In the genomic region with DNA sequence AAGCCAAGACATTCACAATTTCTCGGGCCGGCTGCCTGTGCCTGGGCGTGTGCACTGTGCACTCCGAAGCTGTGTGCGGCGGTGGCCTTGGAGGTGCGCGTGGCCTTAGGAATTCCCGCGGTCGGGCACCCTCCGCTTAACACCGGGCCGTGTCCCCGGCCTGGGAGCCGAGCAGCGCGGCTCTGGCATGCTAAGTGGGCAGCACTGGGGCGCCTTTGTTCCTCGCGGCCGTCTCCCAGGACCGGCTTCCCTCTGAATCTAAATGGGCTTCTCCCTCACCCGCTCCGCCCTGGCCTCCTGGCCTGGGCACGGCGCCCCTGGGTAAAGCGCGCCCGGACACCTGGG, we compare ENCODE assay signal across 8 cellular contexts. TPM values are rescaled to one million over a fixed set of nuclear protein-coding genes. Genes with fewer than 3 reads are reported as not detected.
DNase-seq lines count a peak whose midpoint lies in the region; ATAC-seq and TF ChIP-seq lines count a peak whose summit lies in the region.

No MANE protein-coding gene starts in this region.

- POLR2A ChIA-PET in CD8-positive, alpha-beta memory T cell (lab: Charles Lee): no interaction called here

- peaks cover 0 to 11% of the 10 kb centered on the region in 2 donors for H3K4me1 ChIP-seq in left lung
- no peaks in the 10 kb centered on the region for H3K4me1 ChIP-seq in upper lobe of right lung
- H3K4me1 ChIP-seq in CD8-positive, alpha-beta memory T cell (ENCODE audit: insufficient read depth, low read length): no peaks in the 10 kb centered on the region

- H3K27me3 Mint-ChIP-seq in chondrocyte (ENCODE audit: low read depth): no peaks in the 10 kb centered on the region
- H3K27me3 Mint-ChIP-seq in CD8-positive, alpha-beta memory T cell: peaks cover 30 to 74% of the 10 kb centered on the region in 2 donors

- H3K27ac ChIP-seq in left lung: no peak overlapping the region
- no peak overlapping the region for H3K27ac ChIP-seq in upper lobe of right lung
- no peak overlapping the region for H3K27ac ChIP-seq in CD8-positive, alpha-beta memory T cell (ENCODE audit: low read depth, low read length)

- peak overlapping the region; percentile 55 for H3K4me3 Mint-ChIP-seq in chondrocyte (ENCODE audit: unreplicated experiment)
- H3K4me3 Mint-ChIP-seq in CD8-positive, alpha-beta memory T cell: no peak overlapping the region

- H3K36me3 ChIP-seq in left lung: no peaks in the 10 kb centered on the region
- no peaks in the 10 kb centered on the region for H3K36me3 ChIP-seq in upper lobe of right lung
- H3K36me3 ChIP-seq in CD8-positive, alpha-beta memory T cell (ENCODE audit: insufficient read depth, low read length): no peaks in the 10 kb centered on the region

- H3K4me3 ChIP-seq in left lung (peak overlapping the region; percentile 38 to 41), upper lobe of right lung (peak overlapping the region; percentile 50)
- no peak overlapping the region for H3K4me3 ChIP-seq in CD8-positive, alpha-beta memory T cell (ENCODE audit: low read length)

- H3K27me3 ChIP-seq in left lung (peaks cover 6 to 79% of the 10 kb centered on the region in 2 donors), upper lobe of right lung (peaks cover 8% of the 10 kb centered on the region)
- H3K27me3 ChIP-seq in CD8-positive, alpha-beta memory T cell (ENCODE audit: insufficient read depth, low read length, poor library complexity, severe bottlenecking): peaks cover 10% of the 10 kb centered on the region

- H3K9me3 Mint-ChIP-seq in chondrocyte (ENCODE audit: low read depth): no peaks in the 10 kb centered on the region
- peaks cover 0 to 4% (median 0%) of the 10 kb centered on the region in 5 donors for H3K9me3 Mint-ChIP-seq in CD8-positive, alpha-beta memory T cell

- no peaks in the 10 kb centered on the region for H3K9me3 ChIP-seq in left lung
- no peaks in the 10 kb centered on the region for H3K9me3 ChIP-seq in upper lobe of right lung
- no peaks in the 10 kb centered on the region for H3K9me3 ChIP-seq in CD8-positive, alpha-beta memory T cell (ENCODE audit: low read length)

- ATAC-seq in left lung: peak; percentile 65
- peak; percentile 74 for ATAC-seq in upper lobe of right lung
- no peak for ATAC-seq in GM19397 (IDR thresholded peaks at IDR 0.05; ENCODE audit: unreplicated experiment)

- CTCF ChIA-PET in CD8-positive, alpha-beta memory T cell (lab: Charles Lee): no interaction called here

- no peaks in the 10 kb centered on the region for H3K36me3 Mint-ChIP-seq in chondrocyte (ENCODE audit: low read depth)
- H3K36me3 Mint-ChIP-seq in CD8-positive, alpha-beta memory T cell: peaks cover 0 to 3% (median 0%) of the 10 kb centered on the region in 3 donors

- peaks cover 25% of the 10 kb centered on the region for H3K4me1 Mint-ChIP-seq in chondrocyte (ENCODE audit: low read depth)
- peaks cover 3 to 5% (median 5%) of the 10 kb centered on the region in 3 donors for H3K4me1 Mint-ChIP-seq in CD8-positive, alpha-beta memory T cell

- no peak for TF ChIP-seq CTCF in chondrocyte (IDR thresholded peaks at IDR 0.05)
- TF ChIP-seq CTCF in left lung (IDR thresholded peaks at IDR 0.05): no peak
- TF ChIP-seq CTCF in upper lobe of right lung (IDR thresholded peaks at IDR 0.05): no peak

- H3K27ac Mint-ChIP-seq in chondrocyte (ENCODE audit: unreplicated experiment): no peak overlapping the region
- H3K27ac Mint-ChIP-seq in CD8-positive, alpha-beta memory T cell: no peak overlapping the region

- intact Hi-C loops in left lung (cut with DNase I): no loop called here
- intact Hi-C loops in upper lobe of right lung (cut with DNase I): no loop called here

- DNase-seq in NCI-H82 (lab: John Stamatoyannopoulos, UW) (peak; percentile 25), NCI-H82 treated with DMSO at 0.1 percent for 48 hours (lab: John Stamatoyannopoulos, UW; ENCODE audit: unreplicated experiment) (no peak), chondrocyte (ENCODE audit: low spot score) (no peak), left lung (peak in 1 of 2 donors; percentile 78), upper lobe of right lung (peak; percentile 71), NCI-H524 treated with DMSO at 0.1 percent for 48 hours (lab: John Stamatoyannopoulos, UW) (no peak)
- DNase-seq in CD8-positive, alpha-beta memory T cell: no peak

RNA-seq across cellular contexts. Expression of gene ARNT2, which starts 0.5 kb away (rescaled TPM):
- 20.2 to 30.7 TPM (median 22.3 TPM) in 3 replicates for total RNA-seq in chondrocyte
- total RNA-seq in left lung: 1 to 10 TPM; 9.7 to 9.9 TPM
- total RNA-seq in upper lobe of right lung: 12.9 TPM
- under 1 TPM; 0.11 to 0.13 TPM for total RNA-seq in CD8-positive, alpha-beta memory T cell
- not detected for polyA plus RNA-seq in CD8-positive, alpha-beta memory T cell

Comparison
In these comparisons a context has a peak if more than half of its experiments do, and no peak if none do; other contexts are left out.
1. DNase-seq: peak in NCI-H82 (single experiment) and upper lobe of right lung (single experiment); none in NCI-H82 treated with DMSO at 0.1 percent for 48 hours (single experiment), chondrocyte (single experiment), NCI-H524 treated with DMSO at 0.1 percent for 48 hours (single experiment) and CD8-positive, alpha-beta memory T cell (0 of 5).
2. RNA of gene ARNT2, which starts 0.5 kb away (total RNA-seq): 20.2 to 30.7 TPM in chondrocyte, 12.9 TPM in upper lobe of right lung (single experiment) and 9.7 to 9.9 TPM in left lung; 0.11 to 0.13 TPM in CD8-positive, alpha-beta memory T cell; every median in the first group is over 4 times any median in the second.